20 cellular contexts compared by ENCODE assay signal in genomic region chr1:75100481-75101092, GRCh38. TPM values are rescaled to one million over a fixed set of nuclear protein-coding genes. Genes with fewer than 3 reads are reported as not detected.
"Had no signal": no experiment of that assay in that cellular context is flagged by ENCODE, and none has a peak within 500 bp of the region (broad histone marks: within the 10 kb centered on the region; RNA-seq: fewer than 3 reads in every experiment).

No MANE protein-coding gene starts in this region.

- H3K27me3 ChIP-seq: breast epithelium, esophagus muscularis mucosa, foreskin keratinocyte, left lung, testis had no signal

- H3K9me3 ChIP-seq: breast epithelium, esophagus muscularis mucosa, left lung, testis had no signal

- H3K27me3 Mint-ChIP-seq: activated naive CD8-positive, alpha-beta T cell treated with anti-CD3 and anti-CD28 coated beads, Interleukin-2, amount 10 ng/mL, durations not matched to agents 7 days and 5 days; activated T-cell treated with anti-CD3 and anti-CD28 coated beads, Interleukin-2, amount 50 U/mL, for 24 hours; memory B cell; stimulated activated naive CD8-positive, alpha-beta T cell treated with anti-CD3 and anti-CD28 coated beads, Interleukin-15, amount 100 ng/mL, for 72 hours; T-helper 17 cell had no signal

- H3K36me3 Mint-ChIP-seq: activated naive CD8-positive, alpha-beta T cell treated with anti-CD3 and anti-CD28 coated beads, Interleukin-2, amount 10 ng/mL, durations not matched to agents 7 days and 5 days; memory B cell had no signal

- H3K36me3 ChIP-seq: breast epithelium, esophagus muscularis mucosa, left lung had no signal

- H3K9me3 Mint-ChIP-seq: activated naive CD8-positive, alpha-beta T cell treated with anti-CD3 and anti-CD28 coated beads, Interleukin-2, amount 10 ng/mL, durations not matched to agents 7 days and 5 days; activated T-cell treated with anti-CD3 and anti-CD28 coated beads, Interleukin-2, amount 50 U/mL, for 24 hours; memory B cell; nephron; stimulated activated naive CD8-positive, alpha-beta T cell treated with anti-CD3 and anti-CD28 coated beads, Interleukin-15, amount 100 ng/mL, for 72 hours had no signal

- H3K4me3 Mint-ChIP-seq: activated naive CD8-positive, alpha-beta T cell treated with anti-CD3 and anti-CD28 coated beads, Interleukin-2, amount 10 ng/mL, durations not matched to agents 7 days and 5 days; activated T-cell treated with anti-CD3 and anti-CD28 coated beads, Interleukin-2, amount 50 U/mL, for 24 hours; memory B cell; nephron; stimulated activated naive CD8-positive, alpha-beta T cell treated with anti-CD3 and anti-CD28 coated beads, Interleukin-15, amount 100 ng/mL, for 72 hours; T-helper 17 cell had no signal

- H3K4me1 Mint-ChIP-seq: activated naive CD8-positive, alpha-beta T cell treated with anti-CD3 and anti-CD28 coated beads, Interleukin-2, amount 10 ng/mL, durations not matched to agents 7 days and 5 days; memory B cell; stimulated activated naive CD8-positive, alpha-beta T cell treated with anti-CD3 and anti-CD28 coated beads, Interleukin-15, amount 100 ng/mL, for 72 hours; T-helper 17 cell had no signal

- H3K4me3 ChIP-seq: breast epithelium, esophagus muscularis mucosa, left lung, testis had no signal

- H3K27ac Mint-ChIP-seq: activated naive CD8-positive, alpha-beta T cell treated with anti-CD3 and anti-CD28 coated beads, Interleukin-2, amount 10 ng/mL, durations not matched to agents 7 days and 5 days; activated T-cell treated with anti-CD3 and anti-CD28 coated beads, Interleukin-2, amount 50 U/mL, for 24 hours; memory B cell; nephron; stimulated activated naive CD8-positive, alpha-beta T cell treated with anti-CD3 and anti-CD28 coated beads, Interleukin-15, amount 100 ng/mL, for 72 hours; T-helper 17 cell had no signal

- H3K4me1 ChIP-seq: breast epithelium, foreskin keratinocyte, left lung, testis had no signal

- H3K27ac ChIP-seq: breast epithelium, esophagus muscularis mucosa, foreskin keratinocyte, left lung, testis had no signal

- ATAC-seq: foreskin keratinocyte; left lung; stimulated activated naive CD8-positive, alpha-beta T cell treated with anti-CD3 and anti-CD28 coated beads, Interleukin-15, amount 100 ng/mL, for 72 hours; T-helper 17 cell had no signal

- DNase-seq: activated CD4-positive, alpha-beta T cell treated with anti-CD3 and anti-CD28 coated beads, Interleukin-2, amount 50 U/mL, for 4 hours; activated CD4-positive, CD25-positive, alpha-beta regulatory T cell treated with anti-CD3 and anti-CD28 coated beads, Interleukin-2, amount 50 U/mL, for 72 hours; activated gamma-delta T cell treated with Interleukin-2 at 50 U/mL for 16 hours; activated naive CD8-positive, alpha-beta T cell treated with anti-CD3 and anti-CD28 coated beads, Interleukin-2, amount 10 ng/mL, durations not matched to agents 7 days and 5 days; activated T-cell treated with anti-CD3 and anti-CD28 coated beads, Interleukin-2, amount 50 U/mL, for 24 hours; aorta; foreskin keratinocyte; left lung; stimulated activated CD4-positive, alpha-beta T cell treated with anti-CD3 and anti-CD28 coated beads, Interleukin-15, amount 100 ng/mL, for 24 hours; stimulated activated CD4-positive, alpha-beta T cell treated with anti-CD3 and anti-CD28 coated beads, Interleukin-4, amount 100 ng/mL, for 4 hours; stimulated activated naive CD8-positive, alpha-beta T cell treated with anti-CD3 and anti-CD28 coated beads, Interleukin-15, amount 100 ng/mL, for 72 hours; T-helper 17 cell; testis had no signal

RNA-seq across cellular contexts. Expression of gene LHX8, which starts 33.6 kb away (rescaled TPM):
- total RNA-seq: activated naive CD8-positive, alpha-beta T cell treated with anti-CD3 and anti-CD28 coated beads, Interleukin-2, amount 10 ng/mL, durations not matched to agents 7 days and 5 days; aorta; breast epithelium; chondrocyte; dermis microvascular lymphatic vessel endothelial cell; esophagus muscularis mucosa; foreskin keratinocyte; left lung; osteoblast; T-helper 17 cell had no signal
- polyA plus RNA-seq: aorta, foreskin keratinocyte had no signal
